Comparison of ENCODE assay signal across 26 cellular contexts in the genomic region with DNA sequence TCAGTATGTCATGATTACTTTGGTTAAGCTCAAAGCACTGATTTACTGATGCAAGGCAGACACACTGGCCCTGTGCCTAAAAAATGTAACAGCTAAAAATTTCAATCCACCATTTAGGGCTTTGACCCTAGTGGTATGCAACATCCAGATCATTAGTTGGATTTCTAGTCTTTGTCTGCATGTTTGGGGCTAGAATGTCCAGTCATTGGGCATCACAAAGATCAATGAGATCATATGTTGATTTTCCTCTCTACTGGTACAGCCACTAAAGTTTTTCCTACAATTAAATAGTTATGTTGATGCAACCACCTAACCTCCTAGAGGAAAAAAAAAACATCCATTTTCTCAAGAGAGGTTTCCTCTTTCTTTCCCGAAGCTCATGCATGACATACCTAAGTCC.
"Had no signal": no experiment of that assay in that cellular context is flagged by ENCODE, and none has a peak within 500 bp of the region (broad histone marks: within the 10 kb centered on the region; RNA-seq: fewer than 3 reads in every experiment).

No MANE protein-coding gene starts in this region.

- H3K9me3 Mint-ChIP-seq: activated CD4-positive, alpha-beta memory T cell treated with anti-CD3 and anti-CD28 coated beads, Interleukin-2, amount 10 ng/mL, durations not matched to agents 7 days and 5 days; activated CD4-positive, alpha-beta T cell treated with anti-CD3 and anti-CD28 coated beads, Interleukin-2, amount 10 ng/mL, durations not matched to agents 7 days and 5 days; activated T-cell treated with anti-CD3 and anti-CD28 coated beads, Interleukin-2, amount 50 U/mL, for 24 hours; activated T-helper 17 cell treated with anti-CD3 and anti-CD28 coated beads, Interleukin-2, amount 50 U/mL, for 72 hours; central memory CD8-positive, alpha-beta T cell; type B pancreatic cell had no signal

- H3K27me3 Mint-ChIP-seq: naive B cell, type B pancreatic cell had no signal

- H3K27ac Mint-ChIP-seq: activated CD4-positive, alpha-beta memory T cell treated with anti-CD3 and anti-CD28 coated beads, Interleukin-2, amount 10 ng/mL, durations not matched to agents 7 days and 5 days; activated CD4-positive, alpha-beta T cell treated with anti-CD3 and anti-CD28 coated beads, Interleukin-2, amount 10 ng/mL, durations not matched to agents 7 days and 5 days; activated T-cell treated with anti-CD3 and anti-CD28 coated beads, Interleukin-2, amount 50 U/mL, for 24 hours; activated T-helper 17 cell treated with anti-CD3 and anti-CD28 coated beads, Interleukin-2, amount 50 U/mL, for 72 hours; mesothelial cell of epicardium; T-helper 17 cell; type B pancreatic cell had no signal

- DNase-seq: activated CD4-positive, alpha-beta memory T cell treated with anti-CD3 and anti-CD28 coated beads, Interleukin-2, amount 10 ng/mL, durations not matched to agents 7 days and 5 days; activated CD4-positive, alpha-beta T cell treated with anti-CD3 and anti-CD28 coated beads for 1 hour; activated CD4-positive, alpha-beta T cell treated with anti-CD3 and anti-CD28 coated beads, Interleukin-2, amount 10 ng/mL, durations not matched to agents 7 days and 5 days; activated CD8-positive, alpha-beta memory T cell treated with anti-CD3 and anti-CD28 coated beads, Interleukin-2, amount 50 U/mL, for 48 hours; activated gamma-delta T cell treated with Interleukin-2 at 50 U/mL for 16 hours; activated naive CD4-positive, alpha-beta T cell treated with anti-CD3 and anti-CD28 coated beads, Interleukin-2, amount 50 U/mL, for 16 hours; activated T-cell treated with anti-CD3 and anti-CD28 coated beads, Interleukin-2, amount 50 U/mL, for 24 hours; amygdala; effector CD8-positive, alpha-beta T cell; esophagus squamous epithelium; islet precursor cell; left ventricle myocardium superior; naive B cell; nucleus accumbens; psoas muscle; spleen; stimulated activated naive CD4-positive, alpha-beta T cell treated with Interleukin-2 at 50 U/mL for 16 hours; T-helper 17 cell; uterus had no signal

- H3K9me3 ChIP-seq: esophagus squamous epithelium, psoas muscle, spleen, uterus had no signal

- H3K4me2 ChIP-seq: hepatocyte had no signal

- H3K36me3 ChIP-seq: esophagus squamous epithelium, uterus had no signal

- ATAC-seq: activated T-helper 17 cell treated with anti-CD3 and anti-CD28 coated beads, Interleukin-2, amount 50 U/mL, for 72 hours; left ventricle myocardium superior; psoas muscle; T-helper 17 cell had no signal

- H3K27ac ChIP-seq: epithelial cell of prostate, esophagus squamous epithelium, hepatocyte, parathyroid adenoma, psoas muscle, spleen, uterus had no signal

- H3K4me3 Mint-ChIP-seq: activated CD4-positive, alpha-beta memory T cell treated with anti-CD3 and anti-CD28 coated beads, Interleukin-2, amount 10 ng/mL, durations not matched to agents 7 days and 5 days; activated CD4-positive, alpha-beta T cell treated with anti-CD3 and anti-CD28 coated beads, Interleukin-2, amount 10 ng/mL, durations not matched to agents 7 days and 5 days; activated T-cell treated with anti-CD3 and anti-CD28 coated beads, Interleukin-2, amount 50 U/mL, for 24 hours; activated T-helper 17 cell treated with anti-CD3 and anti-CD28 coated beads, Interleukin-2, amount 50 U/mL, for 72 hours; central memory CD8-positive, alpha-beta T cell; mesothelial cell of epicardium; naive B cell; T-helper 17 cell; type B pancreatic cell had no signal

- H3K36me3 Mint-ChIP-seq: mesothelial cell of epicardium, type B pancreatic cell had no signal

- H3K27me3 ChIP-seq: hepatocyte, uterus had no signal

- H2AFZ ChIP-seq: hepatocyte, parathyroid adenoma had no signal

- H3K4me1 ChIP-seq: esophagus squamous epithelium, parathyroid adenoma, psoas muscle, spleen had no signal

- H3K4me3 ChIP-seq: esophagus squamous epithelium, hepatocyte, psoas muscle, spleen, uterus had no signal

- H3K79me2 ChIP-seq: hepatocyte, parathyroid adenoma had no signal

- H3K9ac ChIP-seq: parathyroid adenoma had no signal

- H3K4me1 Mint-ChIP-seq: activated CD4-positive, alpha-beta memory T cell treated with anti-CD3 and anti-CD28 coated beads, Interleukin-2, amount 10 ng/mL, durations not matched to agents 7 days and 5 days; activated CD4-positive, alpha-beta T cell treated with anti-CD3 and anti-CD28 coated beads, Interleukin-2, amount 10 ng/mL, durations not matched to agents 7 days and 5 days; activated T-helper 17 cell treated with anti-CD3 and anti-CD28 coated beads, Interleukin-2, amount 50 U/mL, for 72 hours; central memory CD8-positive, alpha-beta T cell; mesothelial cell of epicardium had no signal
